ENCODE assay signal across 33 cellular contexts in genomic region chr10:17272648-17273047, GRCh38.
"Had no signal": no experiment of that assay in that cellular context is flagged by ENCODE, and none has a peak within 500 bp of the region (broad histone marks: within the 10 kb centered on the region; RNA-seq: fewer than 3 reads in every experiment).

No MANE protein-coding gene starts in this region.

- H3K4me1 ChIP-seq: ascending aorta, breast epithelium, esophagus muscularis mucosa, gastrocnemius medialis, heart left ventricle had no signal

- H3K36me3 ChIP-seq: ascending aorta, breast epithelium, esophagus muscularis mucosa, gastrocnemius medialis, heart left ventricle had no signal

- ATAC-seq: gastrocnemius medialis, heart left ventricle, T-helper 17 cell, WTC11 had no signal

- H3K27ac Mint-ChIP-seq: activated CD4-positive, alpha-beta memory T cell treated with anti-CD3 and anti-CD28 coated beads, Interleukin-2, amount 10 ng/mL, durations not matched to agents 7 days and 5 days; activated CD4-positive, alpha-beta T cell treated with anti-CD3 and anti-CD28 coated beads, Interleukin-2, amount 10 ng/mL, durations not matched to agents 7 days and 5 days; activated naive CD4-positive, alpha-beta T cell treated with anti-CD3 and anti-CD28 coated beads, Interleukin-2, amount 10 ng/mL, durations not matched to agents 7 days and 5 days; activated naive CD4-positive, alpha-beta T cell treated with anti-CD3 and anti-CD28 coated beads, Interleukin-2, amount 50 U/mL, for 72 hours; activated naive CD8-positive, alpha-beta T cell treated with anti-CD3 and anti-CD28 coated beads, Interleukin-2, amount 10 ng/mL, durations not matched to agents 7 days and 5 days; activated T-cell treated with anti-CD3 and anti-CD28 coated beads, Interleukin-2, amount 50 U/mL, for 24 hours; activated T-cell treated with anti-CD3 and anti-CD28 coated beads, Interleukin-2, amount 50 U/mL, for 72 hours; dendritic cell treated with granulocyte-macrophage colony-stimulating factor and Interleukin-4, amounts not matched to agents 40 ng/mL and 50 ng/mL, for 4 days; T-helper 17 cell; WTC11 had no signal

- H3K36me3 Mint-ChIP-seq: activated naive CD4-positive, alpha-beta T cell treated with anti-CD3 and anti-CD28 coated beads, Interleukin-2, amount 10 ng/mL, durations not matched to agents 7 days and 5 days; activated naive CD4-positive, alpha-beta T cell treated with anti-CD3 and anti-CD28 coated beads, Interleukin-2, amount 50 U/mL, for 72 hours; activated naive CD8-positive, alpha-beta T cell treated with anti-CD3 and anti-CD28 coated beads, Interleukin-2, amount 10 ng/mL, durations not matched to agents 7 days and 5 days; brain had no signal

- H3K27ac ChIP-seq: ascending aorta, breast epithelium, coronary artery, dorsolateral prefrontal cortex, esophagus muscularis mucosa, foreskin keratinocyte, gastrocnemius medialis, heart left ventricle, VCaP had no signal

- H3K9me3 Mint-ChIP-seq: activated CD4-positive, alpha-beta memory T cell treated with anti-CD3 and anti-CD28 coated beads, Interleukin-2, amount 10 ng/mL, durations not matched to agents 7 days and 5 days; activated naive CD8-positive, alpha-beta T cell treated with anti-CD3 and anti-CD28 coated beads, Interleukin-2, amount 10 ng/mL, durations not matched to agents 7 days and 5 days; central memory CD8-positive, alpha-beta T cell had no signal

- FAIRE-seq: TTC549 had no signal

- DNase-seq: activated CD4-positive, alpha-beta memory T cell treated with anti-CD3 and anti-CD28 coated beads, Interleukin-2, amount 10 ng/mL, durations not matched to agents 7 days and 5 days; activated CD4-positive, alpha-beta T cell treated with anti-CD3 and anti-CD28 coated beads for 1 hour; activated CD4-positive, alpha-beta T cell treated with anti-CD3 and anti-CD28 coated beads for 4 hours; activated CD4-positive, alpha-beta T cell treated with anti-CD3 and anti-CD28 coated beads, Interleukin-2, amount 10 ng/mL, durations not matched to agents 7 days and 5 days; activated CD4-positive, alpha-beta T cell treated with anti-CD3 and anti-CD28 coated beads, Interleukin-2, amount 50 U/mL, for 4 hours; activated CD8-positive, alpha-beta memory T cell treated with anti-CD3 and anti-CD28 coated beads, Interleukin-2, amount 50 U/mL, for 48 hours; activated gamma-delta T cell; activated naive CD4-positive, alpha-beta T cell; activated naive CD4-positive, alpha-beta T cell treated with anti-CD3 and anti-CD28 coated beads, Interleukin-2, amount 10 ng/mL, durations not matched to agents 7 days and 5 days; activated naive CD8-positive, alpha-beta T cell treated with anti-CD3 and anti-CD28 coated beads, Interleukin-2, amount 10 ng/mL, durations not matched to agents 7 days and 5 days; activated T-cell treated with anti-CD3 and anti-CD28 coated beads for 4 hours; activated T-cell treated with anti-CD3 and anti-CD28 coated beads, Interleukin-2, amount 50 U/mL, for 24 hours; activated T-cell treated with anti-CD3 and anti-CD28 coated beads, Interleukin-2, amount 50 U/mL, for 72 hours; dorsolateral prefrontal cortex; effector memory CD4-positive, alpha-beta T cell; erythroblast; gastrocnemius medialis; glutamatergic neuron; heart left ventricle; T-helper 1 cell; T-helper 17 cell had no signal

- H3K27me3 ChIP-seq: ascending aorta, breast epithelium, foreskin keratinocyte, gastrocnemius medialis, heart left ventricle had no signal

- H3K27me3 Mint-ChIP-seq: dendritic cell treated with granulocyte-macrophage colony-stimulating factor and Interleukin-4, amounts not matched to agents 40 ng/mL and 50 ng/mL, for 4 days had no signal

- H3K4me3 Mint-ChIP-seq: activated CD4-positive, alpha-beta memory T cell treated with anti-CD3 and anti-CD28 coated beads, Interleukin-2, amount 10 ng/mL, durations not matched to agents 7 days and 5 days; activated CD4-positive, alpha-beta T cell treated with anti-CD3 and anti-CD28 coated beads, Interleukin-2, amount 10 ng/mL, durations not matched to agents 7 days and 5 days; activated naive CD4-positive, alpha-beta T cell treated with anti-CD3 and anti-CD28 coated beads, Interleukin-2, amount 10 ng/mL, durations not matched to agents 7 days and 5 days; activated naive CD8-positive, alpha-beta T cell treated with anti-CD3 and anti-CD28 coated beads, Interleukin-2, amount 10 ng/mL, durations not matched to agents 7 days and 5 days; activated T-cell treated with anti-CD3 and anti-CD28 coated beads, Interleukin-2, amount 50 U/mL, for 24 hours; activated T-cell treated with anti-CD3 and anti-CD28 coated beads, Interleukin-2, amount 50 U/mL, for 72 hours; central memory CD8-positive, alpha-beta T cell; dendritic cell treated with granulocyte-macrophage colony-stimulating factor and Interleukin-4, amounts not matched to agents 40 ng/mL and 50 ng/mL, for 4 days; T-helper 17 cell; WTC11 had no signal

- H3K9me3 ChIP-seq: ascending aorta, breast epithelium, gastrocnemius medialis had no signal

- H3K4me1 Mint-ChIP-seq: activated naive CD4-positive, alpha-beta T cell treated with anti-CD3 and anti-CD28 coated beads, Interleukin-2, amount 10 ng/mL, durations not matched to agents 7 days and 5 days; central memory CD8-positive, alpha-beta T cell; T-helper 17 cell had no signal

- H3K4me3 ChIP-seq: ascending aorta, breast epithelium, coronary artery, dorsolateral prefrontal cortex, esophagus muscularis mucosa, gastrocnemius medialis, heart left ventricle had no signal
